Comparison of ENCODE assay signal across 17 cellular contexts in the genomic region with DNA sequence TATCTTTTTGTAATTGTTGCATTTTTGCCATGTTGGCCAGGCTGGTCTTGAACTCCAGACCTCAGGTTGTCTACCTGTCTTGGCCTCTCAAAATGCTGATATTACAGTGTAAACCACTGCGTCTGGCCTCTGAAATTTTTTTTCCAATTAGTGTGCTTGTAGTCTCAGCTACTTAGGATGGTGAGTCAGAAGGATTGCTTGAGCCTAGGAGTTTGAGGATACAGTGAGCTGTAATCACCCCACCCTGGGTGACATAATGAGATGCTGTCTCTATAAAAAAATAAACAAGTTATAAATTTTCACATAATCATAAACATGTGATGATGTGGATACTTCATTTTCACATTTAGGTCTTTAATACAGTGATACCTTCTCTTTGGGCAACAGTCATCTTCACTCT.
DNase-seq lines count a peak whose midpoint lies in the region; ATAC-seq, FAIRE-seq and TF ChIP-seq lines count a peak whose summit lies in the region.
"Had no signal": no experiment of that assay in that cellular context is flagged by ENCODE, and none has a peak within 500 bp of the region (broad histone marks: within the 10 kb centered on the region; RNA-seq: fewer than 3 reads in every experiment).

No MANE protein-coding gene starts in this region.

- no peak overlapping the region for H2BK12ac ChIP-seq in neuronal stem cell (ENCODE audit: low read length)

- H3K23ac ChIP-seq in neuronal stem cell (ENCODE audit: low read depth, low read length, poor library complexity), result no peak overlapping the region

- peaks cover 23% of the 10 kb centered on the region for H3K36me3 Mint-ChIP-seq in WTC11
- H3K36me3 Mint-ChIP-seq: CD4-positive, CD25-positive, alpha-beta regulatory T cell had no signal

- H3K79me1 ChIP-seq in neuronal stem cell (ENCODE audit: low read depth, low read length), result no peaks in the 10 kb centered on the region

- H3K18ac ChIP-seq in neuronal stem cell (ENCODE audit: low read length), result no peak overlapping the region

- H3K27ac ChIP-seq in neuronal stem cell (replicated peaks; ENCODE audit: low read length), result no peak overlapping the region
- H3K27ac ChIP-seq: BLaER1 treated with 17β-estradiol and CSF1 and Interleukin-3, amounts not matched to agents 10 nM and 100 nM had no signal

- DNase-seq in EL (peak; percentile 3), bronchial epithelial cell (ENCODE audit: low read depth) (peak; percentile 26), foreskin fibroblast (peak; percentile 14 to 44), neuronal stem cell (ENCODE audit: low spot score) (no peak), WTC11 (ENCODE audit: low spot score) (no peak), COLO829 (ENCODE audit: low spot score) (no peak), DMS79 (lab: John Stamatoyannopoulos, UW) (no peak)
- DNase-seq: Calu3; CD4-positive, CD25-positive, alpha-beta regulatory T cell; DMS79 treated with DMSO at 0.1 percent for 48 hours; GOT3; H9; Karpas-422 had no signal

- no peak overlapping the region for H3K4me3 Mint-ChIP-seq in WTC11
- H3K4me3 Mint-ChIP-seq: CD4-positive, CD25-positive, alpha-beta regulatory T cell; H9 had no signal

- no CpG with 5 or more reads among the region's 1 CpG for WGBS in neuronal stem cell (ENCODE audit: extremely low coverage in 2 of 2, insufficient read length in 2 of 2, insufficient replicate concordance in 1 of 2), 2 donors

- H3K36me3 ChIP-seq in bronchial epithelial cell (ENCODE audit: control insufficient read depth, insufficient read depth, low read length) (no peaks in the 10 kb centered on the region), neuronal stem cell (replicated peaks in 1 of 2; ENCODE audit: control insufficient read depth in 2 of 2, insufficient read depth in 2 of 2, low read length in 2 of 2) (peaks cover 0 to 2% of the 10 kb centered on the region in 2 donors)
- H3K36me3 ChIP-seq: BLaER1 treated with 17β-estradiol and CSF1 and Interleukin-3, amounts not matched to agents 10 nM and 100 nM had no signal

- H3K27me3 ChIP-seq in bronchial epithelial cell (ENCODE audit: control insufficient read depth, insufficient read depth, low read length) (no peaks in the 10 kb centered on the region), neuronal stem cell (ENCODE audit: control insufficient read depth in 3 of 3, insufficient read depth in 3 of 3, low read depth in 1 of 3, low read length in 3 of 3) (no peaks in the 10 kb centered on the region)
- H3K27me3 ChIP-seq: BLaER1 treated with 17β-estradiol and CSF1 and Interleukin-3, amounts not matched to agents 10 nM and 100 nM had no signal

- H3K14ac ChIP-seq in neuronal stem cell (ENCODE audit: low read length), result no peak overlapping the region

- CTCF ChIA-PET in WTC11 (lab: Charles Lee), result no interaction called here

- H3K27me3 Mint-ChIP-seq in WTC11 (ENCODE audit: low read depth), result no peaks in the 10 kb centered on the region
- H3K27me3 Mint-ChIP-seq: CD4-positive, CD25-positive, alpha-beta regulatory T cell had no signal

- H3K27ac Mint-ChIP-seq in WTC11, result no peak overlapping the region
- H3K27ac Mint-ChIP-seq: CD4-positive, CD25-positive, alpha-beta regulatory T cell; H9 had no signal

- no peak overlapping the region for H2AFZ ChIP-seq in neuronal stem cell (ENCODE audit: low read length)

- peaks cover 9% of the 10 kb centered on the region for H3K9me3 Mint-ChIP-seq in WTC11
- H3K9me3 Mint-ChIP-seq: H9 had no signal

- no peak overlapping the region for H2AK5ac ChIP-seq in neuronal stem cell (ENCODE audit: low read depth, low read length)

- no peak overlapping the region for H2BK5ac ChIP-seq in neuronal stem cell (ENCODE audit: low read length)

- TF ChIP-seq CTCF in bronchial epithelial cell (IDR thresholded peaks at IDR 0.05; ENCODE audit: insufficient read depth, low read length, severe bottlenecking) (no peak), foreskin fibroblast (IDR thresholded peaks at IDR 0.05; ENCODE audit: low read depth, low read length) (no peak), WTC11 (IDR thresholded peaks at IDR 0.05) (no peak)

- no peak overlapping the region for H2BK120ac ChIP-seq in neuronal stem cell (ENCODE audit: low read depth, low read length)

- no peaks in the 10 kb centered on the region for H3K9me3 ChIP-seq in neuronal stem cell (replicated peaks in 1 of 2; ENCODE audit: control insufficient read depth in 2 of 2, insufficient read depth in 1 of 2, low read depth in 1 of 2, low read length in 2 of 2)
- H3K9me3 ChIP-seq: BLaER1 treated with 17β-estradiol and CSF1 and Interleukin-3, amounts not matched to agents 10 nM and 100 nM had no signal

- H4K91ac ChIP-seq in neuronal stem cell (ENCODE audit: low read depth, low read length, poor library complexity), result no peak overlapping the region

- no peak overlapping the region for H3K4me2 ChIP-seq in neuronal stem cell (ENCODE audit: insufficient read depth, low read length, poor library complexity, severe bottlenecking)
- H3K4me2 ChIP-seq: BLaER1 treated with 17β-estradiol and CSF1 and Interleukin-3, amounts not matched to agents 10 nM and 100 nM had no signal

- H2BK15ac ChIP-seq in neuronal stem cell (ENCODE audit: low read length), result no peak overlapping the region

- no peaks in the 10 kb centered on the region for H3K4me1 ChIP-seq in neuronal stem cell (ENCODE audit: control insufficient read depth in 2 of 2, insufficient read depth in 1 of 2, low read depth in 1 of 2, low read length in 2 of 2)
- H3K4me1 ChIP-seq: BLaER1 treated with 17β-estradiol and CSF1 and Interleukin-3, amounts not matched to agents 10 nM and 100 nM had no signal

- H3K4me3 ChIP-seq in bronchial epithelial cell (ENCODE audit: low read depth, low read length) (no peak overlapping the region), foreskin fibroblast (ENCODE audit: low read depth in 1 of 2, low read length in 2 of 2) (no peak overlapping the region), neuronal stem cell (ENCODE audit: low read length in 2 of 2) (no peak overlapping the region)
- H3K4me3 ChIP-seq: BLaER1 treated with 17β-estradiol and CSF1 and Interleukin-3, amounts not matched to agents 10 nM and 100 nM; GM12878; K562 had no signal

- H3K4me1 Mint-ChIP-seq in WTC11, result peaks cover 10% of the 10 kb centered on the region; the same call in 1 of the 2 replicates
- H3K4me1 Mint-ChIP-seq: CD4-positive, CD25-positive, alpha-beta regulatory T cell; H9 had no signal

- no peak overlapping the region for H4K8ac ChIP-seq in neuronal stem cell (ENCODE audit: low read depth, low read length)

- no peak for ATAC-seq in WTC11
- ATAC-seq: GM12878, K562 had no signal

- no peak for FAIRE-seq in bronchial epithelial cell (lab: Jason Lieb, UNC)
- FAIRE-seq: GM12878, GM18507, K562 had no signal

- H3K9ac ChIP-seq in neuronal stem cell (ENCODE audit: low read depth, low read length, poor library complexity), result no peak overlapping the region
- H3K9ac ChIP-seq: BLaER1 treated with 17β-estradiol and CSF1 and Interleukin-3, amounts not matched to agents 10 nM and 100 nM had no signal

- no peak overlapping the region for H3K4ac ChIP-seq in neuronal stem cell (ENCODE audit: low read length)

- POLR2A ChIA-PET in WTC11 (lab: Charles Lee), result no interaction called here

TF ChIP-seq in WTC11, 78 proteins besides CTCF, POLR2A, EP300 and RAD21:
- TF ChIP-seq PRRX2 (CRISPR knock-in tag; IDR thresholded peaks at IDR 0.05), result no peak
- no peak for TF ChIP-seq ZNF219 (CRISPR knock-in tag; IDR thresholded peaks at IDR 0.05; ENCODE audit: borderline replicate concordance)
- TF ChIP-seq CBFB (CRISPR knock-in tag; IDR thresholded peaks at IDR 0.05; ENCODE audit: low read depth), result no peak
- TF ChIP-seq ETV6 (CRISPR knock-in tag; IDR thresholded peaks at IDR 0.05), result no peak
- no peak for TF ChIP-seq FOXK1 (CRISPR knock-in tag; IDR thresholded peaks at IDR 0.05)
- TF ChIP-seq ZNF263 (CRISPR knock-in tag; IDR thresholded peaks at IDR 0.05; ENCODE audit: low read depth), result no peak
- TF ChIP-seq RELA (CRISPR knock-in tag; IDR thresholded peaks at IDR 0.05; ENCODE audit: borderline replicate concordance), result no peak
- TF ChIP-seq NR1H2 (CRISPR knock-in tag; IDR thresholded peaks at IDR 0.05), result no peak
- no peak for TF ChIP-seq GRHL2 (CRISPR knock-in tag; IDR thresholded peaks at IDR 0.05; ENCODE audit: insufficient replicate concordance, severe bottlenecking)
- TF ChIP-seq, protein P1, sequence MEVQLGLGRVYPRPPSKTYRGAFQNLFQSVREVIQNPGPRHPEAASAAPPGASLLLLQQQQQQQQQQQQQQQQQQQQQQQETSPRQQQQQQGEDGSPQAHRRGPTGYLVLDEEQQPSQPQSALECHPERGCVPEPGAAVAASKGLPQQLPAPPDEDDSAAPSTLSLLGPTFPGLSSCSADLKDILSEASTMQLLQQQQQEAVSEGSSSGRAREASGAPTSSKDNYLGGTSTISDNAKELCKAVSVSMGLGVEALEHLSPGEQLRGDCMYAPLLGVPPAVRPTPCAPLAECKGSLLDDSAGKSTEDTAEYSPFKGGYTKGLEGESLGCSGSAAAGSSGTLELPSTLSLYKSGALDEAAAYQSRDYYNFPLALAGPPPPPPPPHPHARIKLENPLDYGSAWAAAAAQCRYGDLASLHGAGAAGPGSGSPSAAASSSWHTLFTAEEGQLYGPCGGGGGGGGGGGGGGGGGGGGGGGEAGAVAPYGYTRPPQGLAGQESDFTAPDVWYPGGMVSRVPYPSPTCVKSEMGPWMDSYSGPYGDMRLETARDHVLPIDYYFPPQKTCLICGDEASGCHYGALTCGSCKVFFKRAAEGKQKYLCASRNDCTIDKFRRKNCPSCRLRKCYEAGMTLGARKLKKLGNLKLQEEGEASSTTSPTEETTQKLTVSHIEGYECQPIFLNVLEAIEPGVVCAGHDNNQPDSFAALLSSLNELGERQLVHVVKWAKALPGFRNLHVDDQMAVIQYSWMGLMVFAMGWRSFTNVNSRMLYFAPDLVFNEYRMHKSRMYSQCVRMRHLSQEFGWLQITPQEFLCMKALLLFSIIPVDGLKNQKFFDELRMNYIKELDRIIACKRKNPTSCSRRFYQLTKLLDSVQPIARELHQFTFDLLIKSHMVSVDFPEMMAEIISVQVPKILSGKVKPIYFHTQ (CRISPR knock-in tag; IDR thresholded peaks at IDR 0.05), result no peak
- TF ChIP-seq NR2C2 (CRISPR knock-in tag; IDR thresholded peaks at IDR 0.05), result no peak

Comparison
In these comparisons a context has a peak if more than half of its experiments do, and no peak if none do; other contexts are left out.
1. DNase-seq: peak in EL (single experiment), bronchial epithelial cell (single experiment) and foreskin fibroblast (2 of 2); none in neuronal stem cell (single experiment), WTC11 (single experiment), COLO829 (single experiment) and DMS79 (single experiment).